In the genomic region with DNA sequence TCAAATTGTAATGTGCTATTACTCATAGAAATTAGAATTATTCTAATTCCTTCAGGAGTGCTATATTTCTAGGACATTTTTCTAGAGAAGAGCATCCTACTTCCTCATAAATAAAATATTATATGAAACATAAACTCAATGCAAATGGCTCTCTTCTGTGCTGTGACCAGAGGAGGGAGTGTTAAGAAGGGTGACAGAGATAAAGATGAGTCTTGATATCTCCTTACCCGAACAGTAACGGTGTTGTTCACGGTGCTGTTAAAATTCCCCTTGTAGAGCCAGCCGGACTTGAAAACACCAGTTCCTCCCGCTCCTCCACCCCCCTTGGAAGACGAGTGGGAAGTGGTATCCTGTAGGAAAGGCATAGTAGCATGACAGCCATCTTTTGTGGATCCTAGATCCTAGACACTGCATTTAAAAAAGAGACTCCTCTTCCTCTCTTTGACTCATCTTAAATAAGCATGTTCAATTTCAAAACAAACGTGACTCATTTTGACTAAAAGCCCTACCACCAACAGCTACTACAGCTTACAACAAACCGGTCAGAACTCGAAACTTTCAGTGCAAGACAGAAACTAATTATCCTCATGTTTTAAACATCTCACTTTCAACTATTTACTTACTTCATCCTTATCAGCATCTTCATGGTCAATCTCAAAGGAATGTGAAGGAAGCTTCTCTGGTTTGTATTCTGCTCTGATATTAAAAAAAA, we compare ENCODE assay signal across 8 cellular contexts.
DNase-seq lines count a peak whose midpoint lies in the region; ATAC-seq lines count a peak whose summit lies in the region.

No MANE protein-coding gene starts in this region.

- peaks cover 75% of the 10 kb centered on the region for H3K4me1 Mint-ChIP-seq in activated naive CD4-positive, alpha-beta T cell treated with anti-CD3 and anti-CD28 coated beads, Interleukin-2, amount 50 U/mL, for 24 hours
- peaks cover 77% of the 10 kb centered on the region for H3K4me1 Mint-ChIP-seq in activated T-helper 1 cell treated with anti-CD3 and anti-CD28 coated beads, Interleukin-12 subunit alpha, Interleukin-12 subunit beta, Interleukin-2, Interleukin-4 antibody, amounts not matched to agents 30 ng/mL and 10 ng/mL and 1 ng/mL, durations not matched to agents 14 hours and 24 hours and 36 hours (ENCODE audit: low read depth)

- H3K27ac Mint-ChIP-seq in activated naive CD4-positive, alpha-beta T cell treated with anti-CD3 and anti-CD28 coated beads, Interleukin-2, amount 50 U/mL, for 24 hours, result peak overlapping the region; percentile 26
- peak overlapping the region; percentile 67 for H3K27ac Mint-ChIP-seq in activated T-helper 1 cell treated with anti-CD3 and anti-CD28 coated beads, Interleukin-12 subunit alpha, Interleukin-12 subunit beta, Interleukin-2, Interleukin-4 antibody, amounts not matched to agents 30 ng/mL and 10 ng/mL and 1 ng/mL, durations not matched to agents 14 hours and 24 hours and 36 hours

- no peak overlapping the region for H3K4me3 Mint-ChIP-seq in activated naive CD4-positive, alpha-beta T cell treated with anti-CD3 and anti-CD28 coated beads, Interleukin-2, amount 50 U/mL, for 24 hours
- H3K4me3 Mint-ChIP-seq in activated T-helper 1 cell treated with anti-CD3 and anti-CD28 coated beads, Interleukin-12 subunit alpha, Interleukin-12 subunit beta, Interleukin-2, Interleukin-4 antibody, amounts not matched to agents 30 ng/mL and 10 ng/mL and 1 ng/mL, durations not matched to agents 14 hours and 24 hours and 36 hours, result no peak overlapping the region

- intact Hi-C loops in activated T-helper 1 cell treated with anti-CD3 and anti-CD28 coated beads, Interleukin-12 subunit alpha, Interleukin-12 subunit beta, Interleukin-2, Interleukin-4 antibody, amounts not matched to agents 30 ng/mL and 10 ng/mL and 1 ng/mL, durations not matched to agents 14 hours and 24 hours and 36 hours (cut with micrococcal nuclease), result loop anchor here (1.0 to 2.0 kb wide), 5 partner anchors 15 to 155 kb away; no protein-coding TSS in a partner anchor

- no peaks in the 10 kb centered on the region for H3K27me3 Mint-ChIP-seq in activated naive CD4-positive, alpha-beta T cell treated with anti-CD3 and anti-CD28 coated beads, Interleukin-2, amount 50 U/mL, for 24 hours
- H3K27me3 Mint-ChIP-seq in activated T-helper 1 cell treated with anti-CD3 and anti-CD28 coated beads, Interleukin-12 subunit alpha, Interleukin-12 subunit beta, Interleukin-2, Interleukin-4 antibody, amounts not matched to agents 30 ng/mL and 10 ng/mL and 1 ng/mL, durations not matched to agents 14 hours and 24 hours and 36 hours (ENCODE audit: insufficient read depth), result no peaks in the 10 kb centered on the region

- no peak for DNase-seq in activated naive CD4-positive, alpha-beta T cell treated with Interleukin-2 at 50 U/mL for 16 hours
- DNase-seq in activated T-helper 1 cell treated with anti-CD3 and anti-CD28 coated beads, Interleukin-12 subunit alpha, Interleukin-12 subunit beta, Interleukin-2, Interleukin-4 antibody, amounts not matched to agents 30 ng/mL and 10 ng/mL and 1 ng/mL, durations not matched to agents 14 hours and 24 hours and 36 hours (ENCODE audit: low spot score), result no peak
- DNase-seq in renal cortical epithelial cell (ENCODE audit: low read depth), result peak; percentile 91
- no peak for DNase-seq in ecto neural progenitor cell (ENCODE audit: low spot score)
- no peak for DNase-seq in NCI-H345 (lab: John Stamatoyannopoulos, UW)
- no peak for DNase-seq in mesenteric fat pad (ENCODE audit: low spot score)

- peaks cover 45% of the 10 kb centered on the region for H3K36me3 Mint-ChIP-seq in activated naive CD4-positive, alpha-beta T cell treated with anti-CD3 and anti-CD28 coated beads, Interleukin-2, amount 50 U/mL, for 24 hours
- H3K36me3 Mint-ChIP-seq in activated T-helper 1 cell treated with anti-CD3 and anti-CD28 coated beads, Interleukin-12 subunit alpha, Interleukin-12 subunit beta, Interleukin-2, Interleukin-4 antibody, amounts not matched to agents 30 ng/mL and 10 ng/mL and 1 ng/mL, durations not matched to agents 14 hours and 24 hours and 36 hours (ENCODE audit: low read depth), result peaks cover 81% of the 10 kb centered on the region

- ATAC-seq in HG03135 (IDR thresholded peaks at IDR 0.05; ENCODE audit: unreplicated experiment), result peak; percentile 62

- no peaks in the 10 kb centered on the region for H3K9me3 Mint-ChIP-seq in activated naive CD4-positive, alpha-beta T cell treated with anti-CD3 and anti-CD28 coated beads, Interleukin-2, amount 50 U/mL, for 24 hours
- H3K9me3 Mint-ChIP-seq in activated T-helper 1 cell treated with anti-CD3 and anti-CD28 coated beads, Interleukin-12 subunit alpha, Interleukin-12 subunit beta, Interleukin-2, Interleukin-4 antibody, amounts not matched to agents 30 ng/mL and 10 ng/mL and 1 ng/mL, durations not matched to agents 14 hours and 24 hours and 36 hours, result no peaks in the 10 kb centered on the region
